8 cellular contexts compared by ENCODE assay signal in genomic region chr19:42396542-42397314, GRCh38. TPM values are rescaled to one million over a fixed set of nuclear protein-coding genes. Genes with fewer than 3 reads are reported as not detected.
A peak's percentile ranks its signal among the peaks of the same experiment; 100 is the strongest.
DNase-seq lines count a peak whose midpoint lies in the region; ATAC-seq and TF ChIP-seq lines count a peak whose summit lies in the region.

No MANE protein-coding gene starts in this region.

- H3K4me1 ChIP-seq in hepatocyte (ENCODE audit: insufficient read depth): peaks cover 12% of the 10 kb centered on the region
- peaks cover 10% of the 10 kb centered on the region for H3K4me1 ChIP-seq in rectal smooth muscle tissue (ENCODE audit: control insufficient read depth, insufficient read depth, low read length)
- no peaks in the 10 kb centered on the region for H3K4me1 ChIP-seq in aorta (ENCODE audit: control insufficient read depth in 1 of 2, insufficient read depth in 2 of 2, low read length in 2 of 2)

- intact Hi-C loops in aorta (cut with DNase I): loop anchor here in 1 of 2 donors (5.0 kb wide), 1 partner anchor 69 kb away; the partner anchor contains the start of gene MEGF8

- TF ChIP-seq POLR2A in GM18505 (IDR thresholded peaks at IDR 0.05; ENCODE audit: borderline replicate concordance, extremely low read depth, insufficient read depth, insufficient read length): peak; percentile 97

- peak overlapping the region; percentile 81 for H3K27ac ChIP-seq in hepatocyte
- peak overlapping the region; percentile 88 for H3K27ac ChIP-seq in rectal smooth muscle tissue (ENCODE audit: low read depth, low read length)
- H3K27ac ChIP-seq in aorta (ENCODE audit: low read depth in 1 of 2, low read length in 2 of 2): peak overlapping the region in 1 of 2 donors; percentile 30

- ATAC-seq in GM18505 (IDR thresholded peaks at IDR 0.05; ENCODE audit: unreplicated experiment): peak; percentile 96
- ATAC-seq in HG02973 (IDR thresholded peaks at IDR 0.05; ENCODE audit: unreplicated experiment): peak; percentile 95
- peak; percentile 98 for ATAC-seq in aorta (ENCODE audit: low FRiP score)

- no peaks in the 10 kb centered on the region for H3K36me3 ChIP-seq in hepatocyte (replicated peaks; ENCODE audit: insufficient read depth, low read depth)
- no peaks in the 10 kb centered on the region for H3K36me3 ChIP-seq in rectal smooth muscle tissue (ENCODE audit: control insufficient read depth, insufficient read depth, low read length)
- no peaks in the 10 kb centered on the region for H3K36me3 ChIP-seq in aorta (ENCODE audit: control insufficient read depth in 1 of 2, insufficient read depth in 2 of 2, low read length in 1 of 2)

- H3K9me2 ChIP-seq in hepatocyte (replicated peaks; ENCODE audit: insufficient read depth): no peaks in the 10 kb centered on the region

- H3K27me3 ChIP-seq in hepatocyte (peaks cover 5% of the 10 kb centered on the region), rectal smooth muscle tissue (ENCODE audit: control insufficient read depth, insufficient read depth, low read length) (no peaks in the 10 kb centered on the region), aorta (ENCODE audit: control insufficient read depth in 1 of 2, insufficient read depth in 2 of 2, low read length in 1 of 2) (no peaks in the 10 kb centered on the region)

- TF ChIP-seq CTCF in astrocyte of the spinal cord (IDR thresholded peaks at IDR 0.05; ENCODE audit: low read depth, low read length): no peak
- no peak for TF ChIP-seq CTCF in hepatocyte (IDR thresholded peaks at IDR 0.05; ENCODE audit: poor library complexity)

- H3K9ac ChIP-seq in rectal smooth muscle tissue (ENCODE audit: low read length): peak overlapping the region; percentile 89

- H4K20me1 ChIP-seq in hepatocyte (ENCODE audit: insufficient read depth, poor library complexity, severe bottlenecking): no peaks in the 10 kb centered on the region

- DNase-seq in NCI-H2029 treated with DMSO at 0.1 percent for 48 hours (lab: John Stamatoyannopoulos, UW): peak; percentile 85
- peak; percentile 99 for DNase-seq in T1000 (lab: John Stamatoyannopoulos, UW)
- DNase-seq in astrocyte of the spinal cord (ENCODE audit: low read depth, low spot score): peak; percentile 99
- DNase-seq in hepatocyte (ENCODE audit: low spot score): peak; percentile 98
- DNase-seq in aorta: peak; percentile 99

- H2AFZ ChIP-seq in hepatocyte: peak overlapping the region; percentile 51

- H3K9me3 ChIP-seq in hepatocyte (ENCODE audit: low read depth) (no peaks in the 10 kb centered on the region), aorta (ENCODE audit: control insufficient read depth, low read length) (no peaks in the 10 kb centered on the region)

- peaks cover 7% of the 10 kb centered on the region for H3K79me2 ChIP-seq in hepatocyte

- H3K4me2 ChIP-seq in hepatocyte: peak overlapping the region; percentile 88

- in situ Hi-C loops in astrocyte of the spinal cord (cut with HindIII; ENCODE audit: low sequenced_read_pairs): no loop called here

- H3K4me3 ChIP-seq in astrocyte of the spinal cord (ENCODE audit: low read depth, low read length) (peak overlapping the region; percentile 59), hepatocyte (peak overlapping the region; percentile 15), rectal smooth muscle tissue (ENCODE audit: low read length) (peak overlapping the region; percentile 82), aorta (ENCODE audit: low read length in 2 of 2) (peak overlapping the region; percentile 4 to 8)

- WGBS in hepatocyte (ENCODE audit: low lambda C conversion rate, missing lambda C conversion rate): 1% methylated on average over 42 of the region's 42 CpGs
- WGBS in aorta, 2 donors: 3 to 5% methylated on average over 42 of the region's 42 CpGs

RNA-seq across cellular contexts. Expression of gene CNFN, which starts 6.6 kb away (rescaled TPM):
- total RNA-seq in hepatocyte: 0.93 TPM in 1 of 2 replicates, not detected in the other
- 8.3 and 8.8 TPM in 2 replicates for polyA plus RNA-seq in hepatocyte
- total RNA-seq in aorta: 1 to 10 TPM in 1 of 2 donors, not detected in 1; 1.1 TPM
- polyA plus RNA-seq in aorta: 1 to 10 TPM in 1 of 2 donors, under 1 TPM in 1; 0.51 to 3.0 TPM

RNA-seq across cellular contexts. Expression of gene LIPE, which starts 30.5 kb away (rescaled TPM):
- total RNA-seq in hepatocyte: 6.4 and 11.2 TPM in 2 replicates
- polyA plus RNA-seq in hepatocyte: 5.4 and 7.1 TPM in 2 replicates
- 10 to 100 TPM in 1 of 2 donors, 1 to 10 TPM in 1; 7.4 to 12.1 TPM for total RNA-seq in aorta
- polyA plus RNA-seq in aorta: 1 to 10 TPM; 1.4 to 3.6 TPM

RNA-seq across cellular contexts. Expression of gene CXCL17, which starts 46.0 kb away (rescaled TPM):
- total RNA-seq in hepatocyte (4.4 and 6.7 TPM in 2 replicates), aorta (not detected)
- polyA plus RNA-seq in hepatocyte (15.3 and 16.7 TPM in 2 replicates), aorta (under 1 TPM; 0.08 to 0.38 TPM)

Comparison
In these comparisons a context has a peak if more than half of its experiments do, and no peak if none do; other contexts are left out.
1. H3K4me3 ChIP-seq: peak in every context shown above with its lines; median percentile 82 in rectal smooth muscle tissue; 59 in astrocyte of the spinal cord; 15 in hepatocyte; 6 in aorta.